20 cellular contexts compared by ENCODE assay signal in the genomic region with DNA sequence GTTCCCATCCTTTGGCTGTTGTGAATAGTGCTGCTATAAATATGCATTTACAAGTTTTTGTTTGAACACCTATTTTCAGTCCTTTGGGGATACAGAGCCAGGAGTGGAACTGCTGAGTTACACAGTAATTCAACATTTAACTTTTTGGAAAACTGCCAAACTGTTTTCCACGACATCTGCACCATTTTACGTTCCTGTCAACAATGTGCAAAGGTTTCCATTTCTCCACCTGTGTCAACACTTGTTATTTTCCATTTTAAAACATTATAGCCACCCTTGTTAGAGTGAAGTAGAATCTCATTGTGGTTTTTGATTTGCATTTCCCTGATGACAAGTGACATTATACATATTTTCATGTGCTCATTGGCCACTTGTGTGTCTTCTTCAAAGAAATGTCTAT. TPM values are rescaled to one million over a fixed set of nuclear protein-coding genes. Genes with fewer than 3 reads are reported as not detected.
A peak's percentile ranks its signal among the peaks of the same experiment; 100 is the strongest.
DNase-seq lines count a peak whose midpoint lies in the region.
"Had no signal": no experiment of that assay in that cellular context is flagged by ENCODE, and none has a peak within 500 bp of the region (broad histone marks: within the 10 kb centered on the region; RNA-seq: fewer than 3 reads in every experiment).

No MANE protein-coding gene starts in this region.

- peaks cover 3% of the 10 kb centered on the region for H3K36me3 Mint-ChIP-seq in activated T-helper 1 cell treated with anti-CD3 and anti-CD28 coated beads, Interleukin-12 subunit alpha, Interleukin-12 subunit beta, Interleukin-2, Interleukin-4 antibody, amounts not matched to agents 30 ng/mL and 10 ng/mL and 1 ng/mL, durations not matched to agents 14 hours and 24 hours and 36 hours (ENCODE audit: low read depth)

- H3K4me3 Mint-ChIP-seq in activated T-helper 1 cell treated with anti-CD3 and anti-CD28 coated beads, Interleukin-12 subunit alpha, Interleukin-12 subunit beta, Interleukin-2, Interleukin-4 antibody, amounts not matched to agents 30 ng/mL and 10 ng/mL and 1 ng/mL, durations not matched to agents 14 hours and 24 hours and 36 hours, result no peak overlapping the region
- H3K4me3 Mint-ChIP-seq: activated T-cell treated with anti-CD3 and anti-CD28 coated beads, Interleukin-2, amount 50 U/mL, for 72 hours; CD8-positive, alpha-beta T cell; central memory CD8-positive, alpha-beta T cell; T-helper 1 cell treated with Interleukin-12 subunit alpha and Interleukin-12 subunit beta and Interleukin-4 antibody, amounts not matched to agents 30 μg/mL and 1 μg/mL, for 36 hours had no signal

- H3K27ac ChIP-seq in caudate nucleus (ENCODE audit: low read depth, low read length), result no peak overlapping the region
- H3K27ac ChIP-seq: 22Rv1, ascending aorta, KMS-11, thyroid gland had no signal

- H3K4me1 Mint-ChIP-seq in activated T-helper 1 cell treated with anti-CD3 and anti-CD28 coated beads, Interleukin-12 subunit alpha, Interleukin-12 subunit beta, Interleukin-2, Interleukin-4 antibody, amounts not matched to agents 30 ng/mL and 10 ng/mL and 1 ng/mL, durations not matched to agents 14 hours and 24 hours and 36 hours (ENCODE audit: low read depth), result no peaks in the 10 kb centered on the region
- H3K4me1 Mint-ChIP-seq: central memory CD8-positive, alpha-beta T cell had no signal

- H3K27ac Mint-ChIP-seq in activated T-helper 1 cell treated with anti-CD3 and anti-CD28 coated beads, Interleukin-12 subunit alpha, Interleukin-12 subunit beta, Interleukin-2, Interleukin-4 antibody, amounts not matched to agents 30 ng/mL and 10 ng/mL and 1 ng/mL, durations not matched to agents 14 hours and 24 hours and 36 hours, result no peak overlapping the region
- H3K27ac Mint-ChIP-seq: activated T-cell treated with anti-CD3 and anti-CD28 coated beads, Interleukin-2, amount 50 U/mL, for 72 hours; CD8-positive, alpha-beta T cell; T-helper 1 cell treated with Interleukin-12 subunit alpha and Interleukin-12 subunit beta and Interleukin-4 antibody, amounts not matched to agents 30 μg/mL and 1 μg/mL, for 36 hours had no signal

- peaks cover 13% of the 10 kb centered on the region for H3K9me3 Mint-ChIP-seq in activated T-helper 1 cell treated with anti-CD3 and anti-CD28 coated beads, Interleukin-12 subunit alpha, Interleukin-12 subunit beta, Interleukin-2, Interleukin-4 antibody, amounts not matched to agents 30 ng/mL and 10 ng/mL and 1 ng/mL, durations not matched to agents 14 hours and 24 hours and 36 hours

- peak; percentile 43 for DNase-seq in DMS 273 (lab: John Stamatoyannopoulos, UW; ENCODE audit: unreplicated experiment)
- DNase-seq in DMS 273 treated with DMSO at 0.1 percent for 48 hours (lab: John Stamatoyannopoulos, UW), result no peak
- peak; percentile 79 for DNase-seq in NCI-H1105 treated with DMSO at 0.1 percent for 48 hours (lab: John Stamatoyannopoulos, UW)
- DNase-seq in NCI-H2171 treated with DMSO at 0.1 percent for 48 hours (lab: John Stamatoyannopoulos, UW), result peak; percentile 67
- peak; percentile 65 for DNase-seq in SHP77 treated with DMSO at 0.1 percent for 48 hours (lab: John Stamatoyannopoulos, UW)
- DNase-seq in posterior vena cava (ENCODE audit: low spot score), result no peak
- no peak for DNase-seq in caudate nucleus (lab: John Stamatoyannopoulos, UW)
- no peak for DNase-seq in activated T-helper 1 cell treated with anti-CD3 and anti-CD28 coated beads, Interleukin-12 subunit alpha, Interleukin-12 subunit beta, Interleukin-2, Interleukin-4 antibody, amounts not matched to agents 30 ng/mL and 10 ng/mL and 1 ng/mL, durations not matched to agents 14 hours and 24 hours and 36 hours (ENCODE audit: low spot score)
- DNase-seq: activated CD4-positive, alpha-beta T cell treated with anti-CD3 and anti-CD28 coated beads for 4 hours; activated T-cell treated with anti-CD3 and anti-CD28 coated beads, Interleukin-2, amount 50 U/mL, for 72 hours; AML-193; CD8-positive, alpha-beta T cell; mesendoderm; stimulated activated naive CD8-positive, alpha-beta T cell treated with anti-CD3 and anti-CD28 coated beads, Interleukin-15, Interleukin-2, amounts not matched to agents 100 U/mL and 50 U/mL, for 24 hours; thyroid gland had no signal

- no peaks in the 10 kb centered on the region for H3K27me3 Mint-ChIP-seq in activated T-helper 1 cell treated with anti-CD3 and anti-CD28 coated beads, Interleukin-12 subunit alpha, Interleukin-12 subunit beta, Interleukin-2, Interleukin-4 antibody, amounts not matched to agents 30 ng/mL and 10 ng/mL and 1 ng/mL, durations not matched to agents 14 hours and 24 hours and 36 hours (ENCODE audit: insufficient read depth)
- H3K27me3 Mint-ChIP-seq: central memory CD8-positive, alpha-beta T cell had no signal

- intact Hi-C loops in posterior vena cava (cut with DNase I), result no loop called here
- intact Hi-C loops in activated T-helper 1 cell treated with anti-CD3 and anti-CD28 coated beads, Interleukin-12 subunit alpha, Interleukin-12 subunit beta, Interleukin-2, Interleukin-4 antibody, amounts not matched to agents 30 ng/mL and 10 ng/mL and 1 ng/mL, durations not matched to agents 14 hours and 24 hours and 36 hours (cut with micrococcal nuclease), result no loop called here

RNA-seq across cellular contexts. Expression of a gene that starts 58.0 kb away (rescaled TPM):
- 10 to 100 TPM; 18.7 to 19.5 TPM for total RNA-seq in posterior vena cava
- 34.6 and 35.4 TPM in 2 replicates for total RNA-seq in activated T-helper 1 cell treated with anti-CD3 and anti-CD28 coated beads, Interleukin-12 subunit alpha, Interleukin-12 subunit beta, Interleukin-2, Interleukin-4 antibody, amounts not matched to agents 30 ng/mL and 10 ng/mL and 1 ng/mL, durations not matched to agents 14 hours and 24 hours and 36 hours

Comparison
In these comparisons a context has a peak if more than half of its experiments do, and no peak if none do; other contexts are left out.
1. DNase-seq: peak in DMS 273 (single experiment), NCI-H1105 treated with DMSO at 0.1 percent for 48 hours (single experiment), NCI-H2171 treated with DMSO at 0.1 percent for 48 hours (single experiment) and SHP77 treated with DMSO at 0.1 percent for 48 hours (single experiment); none in DMS 273 treated with DMSO at 0.1 percent for 48 hours (single experiment), posterior vena cava (single experiment), caudate nucleus (0 of 61) and activated T-helper 1 cell treated with anti-CD3 and anti-CD28 coated beads, Interleukin-12 subunit alpha, Interleukin-12 subunit beta, Interleukin-2, Interleukin-4 antibody, amounts not matched to agents 30 ng/mL and 10 ng/mL and 1 ng/mL, durations not matched to agents 14 hours and 24 hours and 36 hours (single experiment).